ENCODE assay signal across 1 cellular context in genomic region chr18:63451774-63452173, GRCh38.
TF ChIP-seq lines count a peak whose summit lies in the region.

No MANE protein-coding gene starts in this region.

TF ChIP-seq in GM23338, 12 proteins besides CTCF, POLR2A, EP300 and RAD21:
- no peak for TF ChIP-seq REST (IDR thresholded peaks at IDR 0.05; ENCODE audit: unreplicated experiment)
